In genomic region chr16:49510141-49510540, GRCh38 we compare ENCODE assay signal across 36 cellular contexts.
"Had no signal": no experiment of that assay in that cellular context is flagged by ENCODE, and none has a peak within 500 bp of the region (broad histone marks: within the 10 kb centered on the region; RNA-seq: fewer than 3 reads in every experiment).

No MANE protein-coding gene starts in this region.

- DNase-seq: activated B cell treated with CpG ODN at 0.5 μM for 24 hours; activated CD4-positive, alpha-beta memory T cell treated with anti-CD3 and anti-CD28 coated beads for 36 hours; activated CD4-positive, alpha-beta T cell treated with anti-CD3 and anti-CD28 coated beads for 4 hours; activated CD4-positive, alpha-beta T cell treated with anti-CD3 and anti-CD28 coated beads, Interleukin-2, amount 50 U/mL, for 1 hour; activated CD4-positive, CD25-positive, alpha-beta regulatory T cell treated with anti-CD3 and anti-CD28 coated beads, Interleukin-2, amount 50 U/mL, for 72 hours; activated CD8-positive, alpha-beta memory T cell treated with anti-CD3 and anti-CD28 coated beads, Interleukin-2, amount 50 U/mL, for 4 hours; activated gamma-delta T cell treated with Interleukin-2 at 50 U/mL for 16 hours; activated naive CD4-positive, alpha-beta T cell treated with anti-CD3 and anti-CD28 coated beads for 36 hours; activated T-cell treated with anti-CD3 and anti-CD28 coated beads for 4 hours; activated T-cell treated with anti-CD3 and anti-CD28 coated beads, Interleukin-2, amount 50 U/mL, for 4 hours; adrenal gland; body of pancreas; central memory CD4-positive, alpha-beta T cell; Karpas-422; KBM-7; NCI-H1105; NCI-H1417 treated with DMSO at 0.1 percent for 48 hours; NCI-H187 treated with DMSO at 0.1 percent for 48 hours; NCI-H2081 treated with DMSO at 0.1 percent for 48 hours; NCI-H510A; NCI-H526; NCI-H748 treated with DMSO at 0.1 percent for 48 hours; NK-92 treated with Interleukin-12 subunit alpha and Interleukin-12 subunit beta, amount 100 ng/mL, for 24 hours; PC-9; SIG-M5; SW 1271; T-helper 1 cell; T-helper 2 cell; T-helper 9 cell had no signal

- H3K4me3 ChIP-seq: adrenal gland, body of pancreas, PC-9 had no signal

- H3K36me3 Mint-ChIP-seq: activated CD4-positive, alpha-beta memory T cell treated with anti-CD3 and anti-CD28 coated beads for 36 hours; activated naive CD4-positive, alpha-beta T cell treated with anti-CD3 and anti-CD28 coated beads, Interleukin-2, amount 50 U/mL, for 72 hours had no signal

- H3K4me1 ChIP-seq: adrenal gland, body of pancreas had no signal

- H3K9me3 ChIP-seq: adrenal gland, body of pancreas had no signal

- H3K27me3 ChIP-seq: adrenal gland, body of pancreas had no signal

- H3K27me3 Mint-ChIP-seq: activated B cell treated with CpG ODN at 0.5 μM for 24 hours; activated CD4-positive, alpha-beta memory T cell treated with anti-CD3 and anti-CD28 coated beads for 36 hours had no signal

- FAIRE-seq: astrocyte, RCC 7860 had no signal

- H3K36me3 ChIP-seq: adrenal gland had no signal

- H3K27ac Mint-ChIP-seq: activated B cell treated with CpG ODN at 0.5 μM for 24 hours; activated CD4-positive, alpha-beta memory T cell treated with anti-CD3 and anti-CD28 coated beads for 36 hours; activated naive CD4-positive, alpha-beta T cell treated with anti-CD3 and anti-CD28 coated beads for 36 hours; activated naive CD4-positive, alpha-beta T cell treated with anti-CD3 and anti-CD28 coated beads, Interleukin-2, amount 50 U/mL, for 72 hours; activated T-helper 1 cell treated with anti-CD3 and anti-CD28 coated beads, Interleukin-12 subunit alpha, Interleukin-12 subunit beta, Interleukin-2, Interleukin-4 antibody, amounts not matched to agents 30 ng/mL and 10 ng/mL and 1 ng/mL, durations not matched to agents 14 hours and 24 hours and 36 hours had no signal

- H3K4me1 Mint-ChIP-seq: activated B cell treated with CpG ODN at 0.5 μM for 24 hours had no signal

- H3K27ac ChIP-seq: adrenal gland, body of pancreas, PC-9, RWPE1, VCaP had no signal

- H3K4me2 ChIP-seq: PC-9 had no signal

- H2AFZ ChIP-seq: PC-9 had no signal

- H3K4me3 Mint-ChIP-seq: activated B cell treated with CpG ODN at 0.5 μM for 24 hours; activated CD4-positive, alpha-beta memory T cell treated with anti-CD3 and anti-CD28 coated beads for 36 hours; activated naive CD4-positive, alpha-beta T cell treated with anti-CD3 and anti-CD28 coated beads for 36 hours; activated T-cell treated with anti-CD3 and anti-CD28 coated beads, Interleukin-2, amount 50 U/mL, for 4 hours; activated T-helper 1 cell treated with anti-CD3 and anti-CD28 coated beads, Interleukin-12 subunit alpha, Interleukin-12 subunit beta, Interleukin-2, Interleukin-4 antibody, amounts not matched to agents 30 ng/mL and 10 ng/mL and 1 ng/mL, durations not matched to agents 14 hours and 24 hours and 36 hours had no signal

- ATAC-seq: activated naive CD4-positive, alpha-beta T cell treated with anti-CD3 and anti-CD28 coated beads, Interleukin-2, amount 50 U/mL, for 72 hours; activated T-cell treated with anti-CD3 and anti-CD28 coated beads, Interleukin-2, amount 50 U/mL, for 4 hours; body of pancreas; Right ventricle myocardium inferior had no signal

- H3K9me3 Mint-ChIP-seq: activated B cell treated with CpG ODN at 0.5 μM for 24 hours; activated CD4-positive, alpha-beta memory T cell treated with anti-CD3 and anti-CD28 coated beads for 36 hours; activated naive CD4-positive, alpha-beta T cell treated with anti-CD3 and anti-CD28 coated beads for 36 hours; activated T-cell treated with anti-CD3 and anti-CD28 coated beads, Interleukin-2, amount 50 U/mL, for 4 hours; activated T-helper 1 cell treated with anti-CD3 and anti-CD28 coated beads, Interleukin-12 subunit alpha, Interleukin-12 subunit beta, Interleukin-2, Interleukin-4 antibody, amounts not matched to agents 30 ng/mL and 10 ng/mL and 1 ng/mL, durations not matched to agents 14 hours and 24 hours and 36 hours had no signal
